ENCODE assay signal across 1 cellular context in genomic region chr6:104613416-104614001, GRCh38.
TF ChIP-seq lines count a peak whose summit lies in the region.

No MANE protein-coding gene starts in this region.

TF ChIP-seq in GM23338, 12 proteins besides CTCF, POLR2A, EP300 and RAD21 (continued from another document):
- TF ChIP-seq REST (IDR thresholded peaks at IDR 0.05; ENCODE audit: unreplicated experiment), result no peak
- no peak for TF ChIP-seq POLR2AphosphoS5 (IDR thresholded peaks at IDR 0.05; ENCODE audit: low read depth)
- no peak for TF ChIP-seq STAT1 (IDR thresholded peaks at IDR 0.05; ENCODE audit: unreplicated experiment)
- no peak for TF ChIP-seq ZNF114 (CRISPR knock-in tag; IDR thresholded peaks at IDR 0.05)
- no peak for TF ChIP-seq JUNB (IDR thresholded peaks at IDR 0.05; ENCODE audit: unreplicated experiment)
- no peak for TF ChIP-seq EZH2phosphoT487 (IDR thresholded peaks at IDR 0.05; ENCODE audit: unreplicated experiment)
- TF ChIP-seq NANOG (IDR thresholded peaks at IDR 0.05; ENCODE audit: borderline replicate concordance), result no peak
TF ChIP-seq in GM23338: peak in this region for 0.
